1 cellular context compared by ENCODE assay signal in genomic region chr3:184811999-184812844, GRCh38.
TF ChIP-seq lines count a peak whose summit lies in the region.

TSS of gene VPS8 (plus strand) at chr3:184812166. CDS start at chr3:184824633, 12,467 bp downstream.

TF ChIP-seq in K562, 482 proteins besides CTCF, POLR2A, EP300 and RAD21 (continued from another document):
- TF ChIP-seq ZBTB40 (IDR thresholded peaks at IDR 0.05) (peak; percentile 30; the same call in 1 of the 2 replicates), ZBTB40 (CRISPR knock-in tag; IDR thresholded peaks at IDR 0.05) (no peak), KLF1 (tag; IDR thresholded peaks at IDR 0.05) (peak; percentile 53; the same call in 1 of the 2 replicates), THRAP3 (IDR thresholded peaks at IDR 0.05; ENCODE audit: borderline replicate concordance) (no peak), NCOA6 (IDR thresholded peaks at IDR 0.05) (no peak), MLX (CRISPR knock-in tag; conservative IDR thresholded peaks at IDR 0.05) (0 out of 4 replicates have a peak, but pooled peaks of 1 of the 2 experiments have one; percentile 37), SIN3B (IDR thresholded peaks at IDR 0.05; ENCODE audit: low read depth) (peak; percentile 60; the same call in 1 of the 2 replicates), MAFF (IDR thresholded peaks at IDR 0.05; ENCODE audit: low read length) (no peak), CTBP1 (IDR thresholded peaks at IDR 0.05; ENCODE audit: borderline replicate concordance) (peak; percentile 27; the same call in 1 of the 2 replicates), TFE3 (CRISPR knock-in tag; IDR thresholded peaks at IDR 0.05) (peak; percentile 95), PHTF2 (CRISPR knock-in tag; IDR thresholded peaks at IDR 0.05) (no peak), ELF2 (CRISPR knock-in tag; IDR thresholded peaks at IDR 0.05) (peak; percentile 85), THAP12 (CRISPR knock-in tag; IDR thresholded peaks at IDR 0.05) (peak; percentile 58; the same call in 1 of the 2 replicates), FOXM1 (IDR thresholded peaks at IDR 0.05; ENCODE audit: low read depth) (peak; percentile 33; the same call in 1 of the 2 replicates), FOXM1 (CRISPR knock-in tag; IDR thresholded peaks at IDR 0.05; ENCODE audit: low read depth) (0 out of 2 replicates have a peak, but pooled peaks have one; percentile 15)
